Comparison of ENCODE assay signal across 23 cellular contexts in genomic region chr20:33767100-33767499, GRCh38.
"Had no signal": no experiment of that assay in that cellular context is flagged by ENCODE, and none has a peak within 500 bp of the region (broad histone marks: within the 10 kb centered on the region; RNA-seq: fewer than 3 reads in every experiment).

No MANE protein-coding gene starts in this region.

- H3K27me3 ChIP-seq: dorsolateral prefrontal cortex, esophagus squamous epithelium, gastrocnemius medialis, heart right ventricle, left lung had no signal

- FAIRE-seq: colon, endothelial cell of umbilical vein, islet of Langerhans, keratinocyte had no signal

- ATAC-seq: gastrocnemius medialis; heart right ventricle; left cardiac atrium; left lung; left ventricle myocardium superior; lower lobe of right lung; naive thymus-derived CD4-positive, alpha-beta T cell had no signal

- H3K27ac ChIP-seq: coronary artery, dorsolateral prefrontal cortex, esophagus squamous epithelium, gastrocnemius medialis, heart right ventricle, left lung, lower lobe of right lung had no signal

- H3K9me3 ChIP-seq: esophagus squamous epithelium, gastrocnemius medialis, heart right ventricle, left lung, lower lobe of right lung had no signal

- H3K4me1 ChIP-seq: esophagus squamous epithelium, gastrocnemius medialis, left lung, lower lobe of right lung had no signal

- H3K4me3 ChIP-seq: coronary artery, dorsolateral prefrontal cortex, esophagus squamous epithelium, gastrocnemius medialis, heart right ventricle, left lung, lower lobe of right lung had no signal

- DNase-seq: dermis blood vessel endothelial cell; dorsolateral prefrontal cortex; effector CD4-positive, alpha-beta T cell; effector memory CD4-positive, alpha-beta T cell; esophagus squamous epithelium; foreskin fibroblast; foreskin melanocyte; gastrocnemius medialis; glutamatergic neuron; head of caudate nucleus; heart right ventricle; hippocampal formation; left cardiac atrium; left lung; left ventricle myocardium superior; lower lobe of right lung; mesenchymal stem cell; naive thymus-derived CD4-positive, alpha-beta T cell had no signal
